In genomic region chr3:32510075-32510724, GRCh38 we compare ENCODE assay signal across 1 cellular context.
TF ChIP-seq lines count a peak whose summit lies in the region.

No MANE protein-coding gene starts in this region.

TF ChIP-seq in K562, 482 proteins besides CTCF, POLR2A, EP300 and RAD21 (continued from another document):
- TF ChIP-seq ELK1 (CRISPR knock-in tag; IDR thresholded peaks at IDR 0.05) (no peak), MEIS2 (IDR thresholded peaks at IDR 0.05; ENCODE audit: partially characterized antibody) (no peak), PHB (CRISPR knock-in tag; IDR thresholded peaks at IDR 0.05) (no peak), HMBOX1 (IDR thresholded peaks at IDR 0.05) (peak; percentile 89), HNRNPH1 (optimal IDR thresholded peaks at IDR 0.05; ENCODE audit: low read depth, low read length) (no peak), SIRT6 (IDR thresholded peaks at IDR 0.05; ENCODE audit: low read depth, low read length) (no peak), MITF (IDR thresholded peaks at IDR 0.05) (no peak), NFYB (IDR thresholded peaks at IDR 0.05; ENCODE audit: extremely low read depth, insufficient read length) (no peak), SRSF9 (IDR thresholded peaks at IDR 0.05; ENCODE audit: borderline replicate concordance, low read depth, low read length) (no peak), ZNF589 (CRISPR knock-in tag; IDR thresholded peaks at IDR 0.05; ENCODE audit: low read depth) (no peak), GATAD2B (IDR thresholded peaks at IDR 0.05; ENCODE audit: borderline replicate concordance) (no peak), MAFK (IDR thresholded peaks at IDR 0.05; ENCODE audit: low read length) (peak; percentile 11; the same call in 1 of the 2 replicates), MYC (IDR thresholded peaks at IDR 0.05; ENCODE audit: low read depth, low read length) (peak; percentile 41; the same call in 1 of the 2 replicates), MYC (CRISPR knock-in tag; IDR thresholded peaks at IDR 0.05; ENCODE audit: borderline replicate concordance, low read depth) (no peak), NR2F6 (CRISPR knock-in tag; IDR thresholded peaks at IDR 0.05) (no peak), HNRNPLL (IDR thresholded peaks at IDR 0.05; ENCODE audit: low read depth, low read length, poor library complexity, severe bottlenecking) (no peak), HES1 (IDR thresholded peaks at IDR 0.05; ENCODE audit: low read depth) (no peak), CHD1 (IDR thresholded peaks at IDR 0.05; ENCODE audit: low read length) (no peak), CC2D1A (IDR thresholded peaks at IDR 0.05) (peak; percentile 82), ZNF699 (CRISPR knock-in tag; IDR thresholded peaks at IDR 0.05; ENCODE audit: insufficient replicate concordance) (no peak), ARHGAP35 (IDR thresholded peaks at IDR 0.05; ENCODE audit: partially characterized antibody) (no peak), KAT2B (IDR thresholded peaks at IDR 0.05; ENCODE audit: low read depth, low read length) (no peak), ZZZ3 (IDR thresholded peaks at IDR 0.05) (no peak), PCBP1 (IDR thresholded peaks at IDR 0.05; ENCODE audit: low read depth, low read length, poor library complexity, severe bottlenecking) (no peak), BACH1 (tag; IDR thresholded peaks at IDR 0.05) (no peak), RNF2 (IDR thresholded peaks at IDR 0.05) (no peak), TGIF2 (CRISPR knock-in tag; IDR thresholded peaks at IDR 0.05) (no peak), KHSRP (IDR thresholded peaks at IDR 0.05) (no peak), SP1 (CRISPR knock-in tag; IDR thresholded peaks at IDR 0.05) (0 out of 2 replicates have a peak, but pooled peaks have one; percentile 47), SFPQ (IDR thresholded peaks at IDR 0.05; ENCODE audit: low read depth, low read length) (no peak), THRAP3 (IDR thresholded peaks at IDR 0.05; ENCODE audit: borderline replicate concordance) (no peak), HOXB6 (CRISPR knock-in tag; IDR thresholded peaks at IDR 0.05; ENCODE audit: borderline replicate concordance) (no peak), CEBPB (tag; IDR thresholded peaks at IDR 0.05) (0 out of 2 replicates have a peak, but pooled peaks have one; percentile 7), HNRNPL (IDR thresholded peaks at IDR 0.05; ENCODE audit: low read depth, low read length) (no peak), CHD2 (IDR thresholded peaks at IDR 0.05; ENCODE audit: low read depth, low read length) (no peak), MCM5 (IDR thresholded peaks at IDR 0.05; ENCODE audit: low read depth) (no peak), FOXP1 (CRISPR knock-in tag; IDR thresholded peaks at IDR 0.05) (no peak), FOXA3 (CRISPR knock-in tag; conservative IDR thresholded peaks at IDR 0.05 in 1 of 2, IDR thresholded peaks at IDR 0.05 in 1 of 2) (no peak), ZNF561 (CRISPR knock-in tag; conservative IDR thresholded peaks at IDR 0.05) (no peak)
- TF ChIP-seq, protein P1, sequence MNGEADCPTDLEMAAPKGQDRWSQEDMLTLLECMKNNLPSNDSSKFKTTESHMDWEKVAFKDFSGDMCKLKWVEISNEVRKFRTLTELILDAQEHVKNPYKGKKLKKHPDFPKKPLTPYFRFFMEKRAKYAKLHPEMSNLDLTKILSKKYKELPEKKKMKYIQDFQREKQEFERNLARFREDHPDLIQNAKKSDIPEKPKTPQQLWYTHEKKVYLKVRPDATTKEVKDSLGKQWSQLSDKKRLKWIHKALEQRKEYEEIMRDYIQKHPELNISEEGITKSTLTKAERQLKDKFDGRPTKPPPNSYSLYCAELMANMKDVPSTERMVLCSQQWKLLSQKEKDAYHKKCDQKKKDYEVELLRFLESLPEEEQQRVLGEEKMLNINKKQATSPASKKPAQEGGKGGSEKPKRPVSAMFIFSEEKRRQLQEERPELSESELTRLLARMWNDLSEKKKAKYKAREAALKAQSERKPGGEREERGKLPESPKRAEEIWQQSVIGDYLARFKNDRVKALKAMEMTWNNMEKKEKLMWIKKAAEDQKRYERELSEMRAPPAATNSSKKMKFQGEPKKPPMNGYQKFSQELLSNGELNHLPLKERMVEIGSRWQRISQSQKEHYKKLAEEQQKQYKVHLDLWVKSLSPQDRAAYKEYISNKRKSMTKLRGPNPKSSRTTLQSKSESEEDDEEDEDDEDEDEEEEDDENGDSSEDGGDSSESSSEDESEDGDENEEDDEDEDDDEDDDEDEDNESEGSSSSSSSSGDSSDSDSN (IDR thresholded peaks at IDR 0.05; ENCODE audit: borderline replicate concordance in 1 of 2, low read depth in 2 of 2, low read length in 2 of 2) = no peak
- TF ChIP-seq, protein P2, sequence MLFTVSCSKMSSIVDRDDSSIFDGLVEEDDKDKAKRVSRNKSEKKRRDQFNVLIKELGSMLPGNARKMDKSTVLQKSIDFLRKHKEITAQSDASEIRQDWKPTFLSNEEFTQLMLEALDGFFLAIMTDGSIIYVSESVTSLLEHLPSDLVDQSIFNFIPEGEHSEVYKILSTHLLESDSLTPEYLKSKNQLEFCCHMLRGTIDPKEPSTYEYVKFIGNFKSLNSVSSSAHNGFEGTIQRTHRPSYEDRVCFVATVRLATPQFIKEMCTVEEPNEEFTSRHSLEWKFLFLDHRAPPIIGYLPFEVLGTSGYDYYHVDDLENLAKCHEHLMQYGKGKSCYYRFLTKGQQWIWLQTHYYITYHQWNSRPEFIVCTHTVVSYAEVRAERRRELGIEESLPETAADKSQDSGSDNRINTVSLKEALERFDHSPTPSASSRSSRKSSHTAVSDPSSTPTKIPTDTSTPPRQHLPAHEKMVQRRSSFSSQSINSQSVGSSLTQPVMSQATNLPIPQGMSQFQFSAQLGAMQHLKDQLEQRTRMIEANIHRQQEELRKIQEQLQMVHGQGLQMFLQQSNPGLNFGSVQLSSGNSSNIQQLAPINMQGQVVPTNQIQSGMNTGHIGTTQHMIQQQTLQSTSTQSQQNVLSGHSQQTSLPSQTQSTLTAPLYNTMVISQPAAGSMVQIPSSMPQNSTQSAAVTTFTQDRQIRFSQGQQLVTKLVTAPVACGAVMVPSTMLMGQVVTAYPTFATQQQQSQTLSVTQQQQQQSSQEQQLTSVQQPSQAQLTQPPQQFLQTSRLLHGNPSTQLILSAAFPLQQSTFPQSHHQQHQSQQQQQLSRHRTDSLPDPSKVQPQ (CRISPR knock-in tag; IDR thresholded peaks at IDR 0.05; ENCODE audit: borderline replicate concordance) = no peak
